20 cellular contexts compared by ENCODE assay signal in the genomic region with DNA sequence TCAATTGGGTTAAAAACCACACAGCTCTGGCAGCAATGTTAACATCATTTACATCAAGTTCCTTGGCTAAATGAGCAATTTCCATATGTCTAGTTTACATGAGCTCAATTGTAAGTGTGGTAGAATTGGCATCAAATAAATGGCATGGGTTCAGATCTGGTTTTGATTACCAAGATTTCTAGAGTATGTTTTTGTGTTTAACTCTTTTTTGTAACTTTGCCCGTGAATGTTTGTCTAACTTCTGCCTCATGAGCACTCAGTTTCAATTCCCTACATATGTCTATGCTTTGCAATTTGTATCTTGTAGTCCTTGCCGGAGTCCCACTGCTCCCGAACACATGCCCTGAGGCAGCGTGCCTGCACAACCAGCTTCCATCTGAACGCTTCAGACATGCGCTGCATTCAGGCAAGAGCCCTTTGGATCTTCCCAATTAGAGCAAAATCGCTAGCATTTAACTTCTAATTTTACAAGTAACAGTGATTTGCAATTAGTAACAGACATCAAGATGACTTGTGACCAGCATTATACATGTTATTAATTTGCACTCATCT.
DNase-seq lines count a peak whose midpoint lies in the region; ATAC-seq and TF ChIP-seq lines count a peak whose summit lies in the region.
"Had no signal": no experiment of that assay in that cellular context is flagged by ENCODE, and none has a peak within 500 bp of the region (broad histone marks: within the 10 kb centered on the region; RNA-seq: fewer than 3 reads in every experiment).

No MANE protein-coding gene starts in this region.

- no peak for TF ChIP-seq RAD21 in SK-N-SH (IDR thresholded peaks at IDR 0.05; ENCODE audit: low read length)

- H3K9ac ChIP-seq in SK-N-SH: no peak overlapping the region
- H3K9ac ChIP-seq in adipocyte (ENCODE audit: low read length): no peak overlapping the region
- H3K9ac ChIP-seq: KMS-11 had no signal

- H3K27me3 Mint-ChIP-seq in type B pancreatic cell: peaks cover 9% of the 10 kb centered on the region
- H3K27me3 Mint-ChIP-seq: B cell; CD4-positive, CD25-positive, alpha-beta regulatory T cell had no signal

- H3K9me3 ChIP-seq in SK-N-SH (no peaks in the 10 kb centered on the region), adipocyte (ENCODE audit: control insufficient read depth, low read length) (no peaks in the 10 kb centered on the region), PC-9 (ENCODE audit: insufficient read depth, low read depth) (no peaks in the 10 kb centered on the region)
- H3K9me3 ChIP-seq: Caco-2 had no signal

- H3K9me2 ChIP-seq in SK-N-SH (no peaks in the 10 kb centered on the region), PC-9 (ENCODE audit: insufficient read depth) (no peaks in the 10 kb centered on the region)

- no peak for ATAC-seq in SK-N-SH treated with all-trans-retinoic acid at 6 μM for 48 hours
- ATAC-seq in GM18868 (IDR thresholded peaks at IDR 0.05; ENCODE audit: unreplicated experiment): no peak
- ATAC-seq: HCT116, Panc1 had no signal

- TF ChIP-seq CTCF in SK-N-SH (IDR thresholded peaks at IDR 0.05) (no peak), foreskin fibroblast (IDR thresholded peaks at IDR 0.05; ENCODE audit: low read depth, low read length) (no peak), type B pancreatic cell (conservative IDR thresholded peaks at IDR 0.05) (no peak), PC-9 (conservative IDR thresholded peaks at IDR 0.05) (no peak)

- H3K4me1 ChIP-seq in SK-N-SH (ENCODE audit: control insufficient read depth in 1 of 2, insufficient read depth in 2 of 2, low read depth in 1 of 2, low read length in 1 of 2) (no peaks in the 10 kb centered on the region; a peak in 2 of 4 replicates), adipocyte (ENCODE audit: control insufficient read depth, insufficient read depth, low read length) (peaks cover 34% of the 10 kb centered on the region), PC-9 (replicated peaks; ENCODE audit: insufficient read depth) (no peaks in the 10 kb centered on the region)
- H3K4me1 ChIP-seq: Caco-2 had no signal

- H3K27me3 ChIP-seq in SK-N-SH (ENCODE audit: insufficient read depth) (peaks cover 4% of the 10 kb centered on the region; the same call in 1 of the 2 replicates), adipocyte (replicated peaks; ENCODE audit: control insufficient read depth, insufficient read depth, low read length) (no peaks in the 10 kb centered on the region), PC-9 (ENCODE audit: insufficient read depth, low read depth) (no peaks in the 10 kb centered on the region)

- H2AFZ ChIP-seq in SK-N-SH (ENCODE audit: low read depth): no peak overlapping the region
- no peak overlapping the region for H2AFZ ChIP-seq in PC-9

- peak overlapping the region; percentile 14 for H3K4me3 Mint-ChIP-seq in type B pancreatic cell
- H3K4me3 Mint-ChIP-seq: B cell; CD4-positive, CD25-positive, alpha-beta regulatory T cell had no signal

- H3K4me2 ChIP-seq in SK-N-SH (no peak overlapping the region), PC-9 (no peak overlapping the region)
- H3K4me2 ChIP-seq: KMS-11 had no signal

- H4K20me1 ChIP-seq in SK-N-SH (ENCODE audit: insufficient read depth): no peaks in the 10 kb centered on the region
- H4K20me1 ChIP-seq in PC-9 (ENCODE audit: insufficient read depth): no peaks in the 10 kb centered on the region

- H3K27ac ChIP-seq in SK-N-SH (ENCODE audit: low read depth in 2 of 2, low read length in 1 of 2) (no peak overlapping the region), PC-9 (no peak overlapping the region)
- H3K27ac ChIP-seq: 22Rv1, KMS-11 had no signal

- H3K36me3 ChIP-seq in SK-N-SH (replicated peaks in 1 of 2; ENCODE audit: control insufficient read depth in 1 of 2, insufficient read depth in 2 of 2, low read length in 1 of 2) (no peaks in the 10 kb centered on the region), adipocyte (ENCODE audit: control insufficient read depth, insufficient read depth, low read length, severe bottlenecking) (no peaks in the 10 kb centered on the region), PC-9 (ENCODE audit: low read depth) (no peaks in the 10 kb centered on the region)

- intact Hi-C loops in PC-9 (cut with micrococcal nuclease; ENCODE audit: unreplicated experiment): no loop called here

- no peaks in the 10 kb centered on the region for H3K36me3 Mint-ChIP-seq in type B pancreatic cell
- H3K36me3 Mint-ChIP-seq: CD4-positive, CD25-positive, alpha-beta regulatory T cell had no signal

- DNase-seq in SK-N-SH: peak; percentile 32
- peak; percentile 61 for DNase-seq in adipocyte (ENCODE audit: low read depth)
- DNase-seq in foreskin fibroblast: peak; percentile 2 to 56
- DNase-seq in type B pancreatic cell (ENCODE audit: extremely low spot score, unreplicated experiment): no peak
- no peak for DNase-seq in COLO829 (ENCODE audit: low spot score)
- DNase-seq in PC-9: no peak
- DNase-seq: Caco-2; CD4-positive, CD25-positive, alpha-beta regulatory T cell; DMS 273 treated with DMSO at 0.1 percent for 48 hours; DND-41; NCI-H187 treated with DMSO at 0.1 percent for 48 hours; NCI-H2107; NK-92 treated with Interleukin-12 subunit alpha and Interleukin-12 subunit beta, amount 100 ng/mL, for 24 hours had no signal

- CTCF ChIA-PET in SK-N-SH (lab: Yijun Ruan, JAX): interaction anchor here (0.8 kb wide), 1 partner anchor 340 kb away, joined by 4 read pairs; no protein-coding TSS in a partner anchor
- CTCF ChIA-PET in PC-9 (lab: Charles Lee): no interaction called here

- TF ChIP-seq EP300 in SK-N-SH (IDR thresholded peaks at IDR 0.05; ENCODE audit: borderline replicate concordance in 1 of 2, low read depth in 1 of 2, low read length in 1 of 2): no peak

- BruUV-seq in PC-9 (replicated peaks; lab: Mats Ljungman, UMichigan): no TSS peak

- no peaks in the 10 kb centered on the region for H3K79me2 ChIP-seq in SK-N-SH (ENCODE audit: insufficient read depth)
- H3K79me2 ChIP-seq in PC-9 (ENCODE audit: low read depth): no peaks in the 10 kb centered on the region

- H3F3A ChIP-seq in SK-N-SH (replicated peaks; ENCODE audit: insufficient read depth) (no peaks in the 10 kb centered on the region), PC-9 (ENCODE audit: insufficient read depth, low read depth) (no peaks in the 10 kb centered on the region)

- WGBS in SK-N-SH (ENCODE audit: low lambda C conversion rate): 23% methylated on average over 7 of the region's 7 CpGs

- POLR2A ChIA-PET in SK-N-SH (lab: Yijun Ruan, JAX): no interaction called here
- POLR2A ChIA-PET in PC-9 (lab: Charles Lee; ENCODE audit: unreplicated experiment): interaction anchor here (0.7 kb wide), 1 partner anchor 111 kb away, joined by 3 read pairs; no protein-coding TSS in a partner anchor

- H3K4me3 ChIP-seq in SK-N-SH (ENCODE audit: low read depth in 2 of 2, low read length in 1 of 2) (no peak overlapping the region), adipocyte (ENCODE audit: low read length) (no peak overlapping the region), foreskin fibroblast (ENCODE audit: low read depth in 1 of 2, low read length in 2 of 2) (no peak overlapping the region), PC-9 (no peak overlapping the region)

- no peak overlapping the region for H3K27ac Mint-ChIP-seq in type B pancreatic cell
- H3K27ac Mint-ChIP-seq: B cell had no signal

- peaks cover 29% of the 10 kb centered on the region for H3K4me1 Mint-ChIP-seq in type B pancreatic cell (ENCODE audit: unreplicated experiment)
- H3K4me1 Mint-ChIP-seq: B cell; CD4-positive, CD25-positive, alpha-beta regulatory T cell had no signal

- H3K9me3 Mint-ChIP-seq in type B pancreatic cell: no peaks in the 10 kb centered on the region

TF ChIP-seq in SK-N-SH, 30 proteins besides CTCF, POLR2A, EP300 and RAD21:
- TF ChIP-seq ELF1 (IDR thresholded peaks at IDR 0.05) (no peak), MAX (IDR thresholded peaks at IDR 0.05; ENCODE audit: low read depth) (no peak)

TF ChIP-seq in SK-N-SH treated with all-trans-retinoic acid at 6 μM for 48 hours, 23 proteins besides CTCF, POLR2A, EP300 and RAD21:
- TF ChIP-seq, protein P1, sequence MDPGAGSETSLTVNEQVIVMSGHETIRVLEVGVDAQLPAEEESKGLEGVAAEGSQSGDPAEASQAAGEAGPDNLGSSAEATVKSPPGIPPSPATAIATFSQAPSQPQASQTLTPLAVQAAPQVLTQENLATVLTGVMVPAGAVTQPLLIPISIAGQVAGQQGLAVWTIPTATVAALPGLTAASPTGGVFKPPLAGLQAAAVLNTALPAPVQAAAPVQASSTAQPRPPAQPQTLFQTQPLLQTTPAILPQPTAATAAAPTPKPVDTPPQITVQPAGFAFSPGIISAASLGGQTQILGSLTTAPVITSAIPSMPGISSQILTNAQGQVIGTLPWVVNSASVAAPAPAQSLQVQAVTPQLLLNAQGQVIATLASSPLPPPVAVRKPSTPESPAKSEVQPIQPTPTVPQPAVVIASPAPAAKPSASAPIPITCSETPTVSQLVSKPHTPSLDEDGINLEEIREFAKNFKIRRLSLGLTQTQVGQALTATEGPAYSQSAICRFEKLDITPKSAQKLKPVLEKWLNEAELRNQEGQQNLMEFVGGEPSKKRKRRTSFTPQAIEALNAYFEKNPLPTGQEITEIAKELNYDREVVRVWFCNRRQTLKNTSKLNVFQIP (CRISPR knock-in tag; IDR thresholded peaks at IDR 0.05; ENCODE audit: borderline replicate concordance, low read depth): no peak

Comparison
In these comparisons a context has a peak if more than half of its experiments do, and no peak if none do; other contexts are left out.
1. DNase-seq: peak in SK-N-SH (single experiment), adipocyte (single experiment) and foreskin fibroblast (2 of 2); none in type B pancreatic cell (single experiment), COLO829 (single experiment) and PC-9 (0 of 2).